ENCODE assay signal across 2 cellular contexts in the genomic region with DNA sequence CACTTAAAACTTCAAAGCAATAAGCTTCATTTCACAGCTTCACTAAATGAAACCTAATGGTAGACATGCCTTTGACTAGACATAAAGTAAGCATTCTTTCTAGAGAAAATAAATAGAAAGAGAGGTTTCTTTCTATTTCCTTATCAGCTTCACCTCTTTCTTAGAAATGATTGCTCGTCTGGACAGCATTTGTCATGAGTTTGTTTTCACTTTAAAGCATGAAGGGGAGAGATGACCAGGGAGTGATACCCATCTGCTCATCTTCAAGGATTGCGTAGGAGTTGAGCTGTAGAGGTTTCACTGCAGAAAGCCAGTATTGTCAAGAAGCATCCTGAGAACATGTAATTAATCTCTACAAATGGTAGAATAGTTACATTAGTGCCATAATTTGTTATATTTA.
TF ChIP-seq lines count a peak whose summit lies in the region.

No MANE protein-coding gene starts in this region.

TF ChIP-seq in IMR-90, 13 proteins besides CTCF, POLR2A, EP300 and RAD21 (continued from another document):
- TF ChIP-seq, protein P1, sequence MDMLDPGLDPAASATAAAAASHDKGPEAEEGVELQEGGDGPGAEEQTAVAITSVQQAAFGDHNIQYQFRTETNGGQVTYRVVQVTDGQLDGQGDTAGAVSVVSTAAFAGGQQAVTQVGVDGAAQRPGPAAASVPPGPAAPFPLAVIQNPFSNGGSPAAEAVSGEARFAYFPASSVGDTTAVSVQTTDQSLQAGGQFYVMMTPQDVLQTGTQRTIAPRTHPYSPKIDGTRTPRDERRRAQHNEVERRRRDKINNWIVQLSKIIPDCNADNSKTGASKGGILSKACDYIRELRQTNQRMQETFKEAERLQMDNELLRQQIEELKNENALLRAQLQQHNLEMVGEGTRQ (IDR thresholded peaks at IDR 0.05; ENCODE audit: low read depth, low read length), result no peak
- TF ChIP-seq CEBPB (IDR thresholded peaks at IDR 0.05; ENCODE audit: low read depth, low read length), result peak; percentile 48
TF ChIP-seq in IMR-90: peak in this region for 2.

TF ChIP-seq in SK-N-SH treated with all-trans-retinoic acid at 6 μM for 48 hours, 23 proteins besides CTCF, POLR2A, EP300 and RAD21 (continued from another document):
- TF ChIP-seq, protein P2, sequence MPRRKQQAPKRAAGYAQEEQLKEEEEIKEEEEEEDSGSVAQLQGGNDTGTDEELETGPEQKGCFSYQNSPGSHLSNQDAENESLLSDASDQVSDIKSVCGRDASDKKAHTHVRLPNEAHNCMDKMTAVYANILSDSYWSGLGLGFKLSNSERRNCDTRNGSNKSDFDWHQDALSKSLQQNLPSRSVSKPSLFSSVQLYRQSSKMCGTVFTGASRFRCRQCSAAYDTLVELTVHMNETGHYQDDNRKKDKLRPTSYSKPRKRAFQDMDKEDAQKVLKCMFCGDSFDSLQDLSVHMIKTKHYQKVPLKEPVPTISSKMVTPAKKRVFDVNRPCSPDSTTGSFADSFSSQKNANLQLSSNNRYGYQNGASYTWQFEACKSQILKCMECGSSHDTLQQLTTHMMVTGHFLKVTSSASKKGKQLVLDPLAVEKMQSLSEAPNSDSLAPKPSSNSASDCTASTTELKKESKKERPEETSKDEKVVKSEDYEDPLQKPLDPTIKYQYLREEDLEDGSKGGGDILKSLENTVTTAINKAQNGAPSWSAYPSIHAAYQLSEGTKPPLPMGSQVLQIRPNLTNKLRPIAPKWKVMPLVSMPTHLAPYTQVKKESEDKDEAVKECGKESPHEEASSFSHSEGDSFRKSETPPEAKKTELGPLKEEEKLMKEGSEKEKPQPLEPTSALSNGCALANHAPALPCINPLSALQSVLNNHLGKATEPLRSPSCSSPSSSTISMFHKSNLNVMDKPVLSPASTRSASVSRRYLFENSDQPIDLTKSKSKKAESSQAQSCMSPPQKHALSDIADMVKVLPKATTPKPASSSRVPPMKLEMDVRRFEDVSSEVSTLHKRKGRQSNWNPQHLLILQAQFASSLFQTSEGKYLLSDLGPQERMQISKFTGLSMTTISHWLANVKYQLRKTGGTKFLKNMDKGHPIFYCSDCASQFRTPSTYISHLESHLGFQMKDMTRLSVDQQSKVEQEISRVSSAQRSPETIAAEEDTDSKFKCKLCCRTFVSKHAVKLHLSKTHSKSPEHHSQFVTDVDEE (CRISPR knock-in tag; IDR thresholded peaks at IDR 0.05), result no peak
- TF ChIP-seq ZNF8 (CRISPR knock-in tag; IDR thresholded peaks at IDR 0.05) (no peak), GLIS3 (CRISPR knock-in tag; IDR thresholded peaks at IDR 0.05) (no peak), ZFP3 (CRISPR knock-in tag; IDR thresholded peaks at IDR 0.05) (no peak), ZFP30 (CRISPR knock-in tag; IDR thresholded peaks at IDR 0.05) (no peak), ZNF70 (CRISPR knock-in tag; IDR thresholded peaks at IDR 0.05) (no peak), CSDC2 (CRISPR knock-in tag; IDR thresholded peaks at IDR 0.05) (no peak), TCF4 (CRISPR knock-in tag; IDR thresholded peaks at IDR 0.05; ENCODE audit: borderline replicate concordance) (no peak), RARB (CRISPR knock-in tag; IDR thresholded peaks at IDR 0.05) (no peak), BACH2 (CRISPR knock-in tag; IDR thresholded peaks at IDR 0.05; ENCODE audit: borderline replicate concordance) (no peak), ISL1 (CRISPR knock-in tag; IDR thresholded peaks at IDR 0.05) (no peak), OSR1 (CRISPR knock-in tag; IDR thresholded peaks at IDR 0.05) (no peak), SNAI2 (CRISPR knock-in tag; IDR thresholded peaks at IDR 0.05) (no peak), TOX (CRISPR knock-in tag; IDR thresholded peaks at IDR 0.05; ENCODE audit: borderline replicate concordance) (no peak)
- TF ChIP-seq, protein P3, sequence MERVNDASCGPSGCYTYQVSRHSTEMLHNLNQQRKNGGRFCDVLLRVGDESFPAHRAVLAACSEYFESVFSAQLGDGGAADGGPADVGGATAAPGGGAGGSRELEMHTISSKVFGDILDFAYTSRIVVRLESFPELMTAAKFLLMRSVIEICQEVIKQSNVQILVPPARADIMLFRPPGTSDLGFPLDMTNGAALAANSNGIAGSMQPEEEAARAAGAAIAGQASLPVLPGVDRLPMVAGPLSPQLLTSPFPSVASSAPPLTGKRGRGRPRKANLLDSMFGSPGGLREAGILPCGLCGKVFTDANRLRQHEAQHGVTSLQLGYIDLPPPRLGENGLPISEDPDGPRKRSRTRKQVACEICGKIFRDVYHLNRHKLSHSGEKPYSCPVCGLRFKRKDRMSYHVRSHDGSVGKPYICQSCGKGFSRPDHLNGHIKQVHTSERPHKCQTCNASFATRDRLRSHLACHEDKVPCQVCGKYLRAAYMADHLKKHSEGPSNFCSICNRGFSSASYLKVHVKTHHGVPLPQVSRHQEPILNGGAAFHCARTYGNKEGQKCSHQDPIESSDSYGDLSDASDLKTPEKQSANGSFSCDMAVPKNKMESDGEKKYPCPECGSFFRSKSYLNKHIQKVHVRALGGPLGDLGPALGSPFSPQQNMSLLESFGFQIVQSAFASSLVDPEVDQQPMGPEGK (CRISPR knock-in tag; IDR thresholded peaks at IDR 0.05; ENCODE audit: borderline replicate concordance), result no peak
